ENCODE assay signal across 1 cellular context in the genomic region with DNA sequence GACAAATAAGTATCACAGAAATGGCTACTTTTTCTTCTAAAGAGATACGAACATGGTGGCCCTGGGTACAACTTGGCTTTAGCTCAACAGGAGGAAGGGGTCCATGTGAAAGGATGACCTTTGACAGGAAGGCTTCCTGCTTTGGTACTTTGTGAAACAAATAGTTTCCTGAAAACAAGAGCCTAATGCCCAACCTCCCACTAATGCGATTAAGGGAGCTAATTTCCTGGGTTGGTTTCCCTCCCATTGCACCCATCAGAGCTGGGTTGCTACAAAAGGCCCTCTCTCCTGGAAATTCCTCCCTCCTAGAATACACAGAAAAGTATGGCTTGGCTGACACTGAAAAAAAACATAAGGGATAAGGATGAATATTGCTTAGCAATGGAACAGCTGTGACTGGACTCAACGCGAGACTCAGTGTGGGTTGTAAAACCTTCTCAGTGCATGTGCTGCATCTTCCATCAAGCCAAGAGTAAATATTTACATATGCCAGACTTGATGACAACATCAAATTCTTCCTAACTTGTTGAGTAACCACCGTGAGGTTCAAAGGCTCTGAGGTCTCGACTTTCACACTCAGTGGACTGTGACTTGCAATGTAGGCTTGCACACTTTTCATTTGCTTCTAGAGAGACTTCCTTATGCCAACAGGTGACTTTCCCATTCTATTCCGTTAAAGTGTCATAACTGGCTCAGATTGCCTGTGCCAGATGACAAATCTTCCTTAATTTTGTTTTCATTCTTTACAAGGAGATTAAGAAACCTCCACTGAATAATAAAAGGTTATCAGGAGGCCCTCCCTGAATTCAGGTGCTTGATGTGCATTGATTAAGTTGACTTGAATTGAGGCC.
TF ChIP-seq lines count a peak whose summit lies in the region.

No MANE protein-coding gene starts in this region.

TF ChIP-seq in HepG2, 621 proteins besides CTCF, POLR2A, EP300 and RAD21 (continued from another document):
- TF ChIP-seq, protein P1, sequence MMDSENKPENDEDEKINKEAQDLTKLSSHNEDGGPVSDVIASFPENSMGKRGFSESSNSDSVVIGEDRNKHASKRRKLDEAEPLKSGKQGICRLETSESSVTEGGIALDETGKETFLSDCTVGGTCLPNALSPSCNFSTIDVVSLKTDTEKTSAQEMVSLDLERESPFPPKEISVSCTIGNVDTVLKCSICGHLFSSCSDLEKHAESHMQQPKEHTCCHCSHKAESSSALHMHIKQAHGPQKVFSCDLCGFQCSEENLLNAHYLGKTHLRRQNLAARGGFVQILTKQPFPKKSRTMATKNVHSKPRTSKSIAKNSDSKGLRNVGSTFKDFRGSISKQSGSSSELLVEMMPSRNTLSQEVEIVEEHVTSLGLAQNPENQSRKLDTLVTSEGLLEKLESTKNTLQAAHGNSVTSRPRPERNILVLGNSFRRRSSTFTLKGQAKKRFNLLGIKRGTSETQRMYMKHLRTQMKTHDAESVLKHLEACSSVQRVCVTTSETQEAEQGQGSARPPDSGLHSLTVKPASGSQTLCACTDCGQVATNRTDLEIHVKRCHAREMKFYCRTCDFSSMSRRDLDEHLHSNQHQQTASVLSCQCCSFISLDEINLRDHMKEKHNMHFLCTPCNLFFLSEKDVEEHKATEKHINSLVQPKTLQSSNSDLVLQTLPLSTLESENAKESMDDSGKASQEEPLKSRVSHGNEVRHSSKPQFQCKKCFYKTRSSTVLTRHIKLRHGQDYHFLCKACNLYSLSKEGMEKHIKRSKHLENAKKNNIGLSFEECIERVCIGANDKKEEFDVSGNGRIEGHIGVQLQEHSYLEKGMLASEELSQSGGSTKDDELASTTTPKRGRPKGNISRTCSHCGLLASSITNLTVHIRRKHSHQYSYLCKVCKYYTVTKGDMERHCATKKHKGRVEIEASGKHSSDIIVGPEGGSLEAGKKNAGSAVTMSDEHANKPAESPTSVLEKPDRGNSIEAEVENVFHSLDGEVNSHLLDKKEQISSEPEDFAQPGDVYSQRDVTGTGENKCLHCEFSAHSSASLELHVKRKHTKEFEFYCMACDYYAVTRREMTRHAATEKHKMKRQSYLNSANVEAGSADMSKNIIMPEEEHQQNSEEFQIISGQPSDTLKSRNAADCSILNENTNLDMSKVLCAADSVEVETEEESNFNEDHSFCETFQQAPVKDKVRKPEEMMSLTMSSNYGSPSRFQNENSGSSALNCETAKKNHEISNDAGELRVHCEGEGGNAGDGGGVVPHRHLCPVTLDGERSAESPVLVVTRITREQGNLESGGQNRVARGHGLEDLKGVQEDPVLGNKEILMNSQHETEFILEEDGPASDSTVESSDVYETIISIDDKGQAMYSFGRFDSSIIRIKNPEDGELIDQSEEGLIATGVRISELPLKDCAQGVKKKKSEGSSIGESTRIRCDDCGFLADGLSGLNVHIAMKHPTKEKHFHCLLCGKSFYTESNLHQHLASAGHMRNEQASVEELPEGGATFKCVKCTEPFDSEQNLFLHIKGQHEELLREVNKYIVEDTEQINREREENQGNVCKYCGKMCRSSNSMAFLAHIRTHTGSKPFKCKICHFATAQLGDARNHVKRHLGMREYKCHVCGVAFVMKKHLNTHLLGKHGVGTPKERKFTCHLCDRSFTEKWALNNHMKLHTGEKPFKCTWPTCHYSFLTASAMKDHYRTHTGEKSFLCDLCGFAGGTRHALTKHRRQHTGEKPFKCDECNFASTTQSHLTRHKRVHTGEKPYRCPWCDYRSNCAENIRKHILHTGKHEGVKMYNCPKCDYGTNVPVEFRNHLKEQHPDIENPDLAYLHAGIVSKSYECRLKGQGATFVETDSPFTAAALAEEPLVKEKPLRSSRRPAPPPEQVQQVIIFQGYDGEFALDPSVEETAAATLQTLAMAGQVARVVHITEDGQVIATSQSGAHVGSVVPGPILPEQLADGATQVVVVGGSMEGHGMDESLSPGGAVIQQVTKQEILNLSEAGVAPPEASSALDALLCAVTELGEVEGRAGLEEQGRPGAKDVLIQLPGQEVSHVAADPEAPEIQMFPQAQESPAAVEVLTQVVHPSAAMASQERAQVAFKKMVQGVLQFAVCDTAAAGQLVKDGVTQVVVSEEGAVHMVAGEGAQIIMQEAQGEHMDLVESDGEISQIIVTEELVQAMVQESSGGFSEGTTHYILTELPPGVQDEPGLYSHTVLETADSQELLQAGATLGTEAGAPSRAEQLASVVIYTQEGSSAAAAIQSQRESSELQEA (CRISPR knock-in tag; IDR thresholded peaks at IDR 0.05; ENCODE audit: not compliant biosample characterization): no peak
- TF ChIP-seq ZBTB1 (CRISPR knock-in tag; IDR thresholded peaks at IDR 0.05; ENCODE audit: borderline replicate concordance) (no peak), SYNCRIP (IDR thresholded peaks at IDR 0.05; ENCODE audit: insufficient read depth, low read depth, low read length) (no peak), SRSF4 (IDR thresholded peaks at IDR 0.05; ENCODE audit: low read depth, low read length, poor library complexity, severe bottlenecking) (no peak), KLF11 (CRISPR knock-in tag; IDR thresholded peaks at IDR 0.05) (no peak), ZNF605 (CRISPR knock-in tag; IDR thresholded peaks at IDR 0.05) (no peak), ZNF44 (CRISPR knock-in tag; IDR thresholded peaks at IDR 0.05) (no peak), SMYD3 (CRISPR knock-in tag; IDR thresholded peaks at IDR 0.05) (no peak), ZNF501 (CRISPR knock-in tag; IDR thresholded peaks at IDR 0.05) (no peak), TOPORS (CRISPR knock-in tag; IDR thresholded peaks at IDR 0.05) (no peak), ZNF256 (CRISPR knock-in tag; conservative IDR thresholded peaks at IDR 0.05) (no peak), CENPT (CRISPR knock-in tag; IDR thresholded peaks at IDR 0.05; ENCODE audit: low read depth) (no peak), NFIB (CRISPR knock-in tag; IDR thresholded peaks at IDR 0.05; ENCODE audit: borderline replicate concordance) (no peak), ZNF230 (CRISPR knock-in tag; IDR thresholded peaks at IDR 0.05) (no peak), CEBPG (CRISPR knock-in tag; IDR thresholded peaks at IDR 0.05) (peak; percentile 71), ATRX (CRISPR knock-in tag; IDR thresholded peaks at IDR 0.05; ENCODE audit: borderline replicate concordance) (no peak)
- TF ChIP-seq, protein P2, sequence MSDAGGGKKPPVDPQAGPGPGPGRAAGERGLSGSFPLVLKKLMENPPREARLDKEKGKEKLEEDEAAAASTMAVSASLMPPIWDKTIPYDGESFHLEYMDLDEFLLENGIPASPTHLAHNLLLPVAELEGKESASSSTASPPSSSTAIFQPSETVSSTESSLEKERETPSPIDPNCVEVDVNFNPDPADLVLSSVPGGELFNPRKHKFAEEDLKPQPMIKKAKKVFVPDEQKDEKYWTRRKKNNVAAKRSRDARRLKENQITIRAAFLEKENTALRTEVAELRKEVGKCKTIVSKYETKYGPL (CRISPR knock-in tag; IDR thresholded peaks at IDR 0.05): no peak
- TF ChIP-seq, protein P3, sequence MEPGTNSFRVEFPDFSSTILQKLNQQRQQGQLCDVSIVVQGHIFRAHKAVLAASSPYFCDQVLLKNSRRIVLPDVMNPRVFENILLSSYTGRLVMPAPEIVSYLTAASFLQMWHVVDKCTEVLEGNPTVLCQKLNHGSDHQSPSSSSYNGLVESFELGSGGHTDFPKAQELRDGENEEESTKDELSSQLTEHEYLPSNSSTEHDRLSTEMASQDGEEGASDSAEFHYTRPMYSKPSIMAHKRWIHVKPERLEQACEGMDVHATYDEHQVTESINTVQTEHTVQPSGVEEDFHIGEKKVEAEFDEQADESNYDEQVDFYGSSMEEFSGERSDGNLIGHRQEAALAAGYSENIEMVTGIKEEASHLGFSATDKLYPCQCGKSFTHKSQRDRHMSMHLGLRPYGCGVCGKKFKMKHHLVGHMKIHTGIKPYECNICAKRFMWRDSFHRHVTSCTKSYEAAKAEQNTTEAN (CRISPR knock-in tag; conservative IDR thresholded peaks at IDR 0.05): peak; percentile 96
